ENCODE assay signal across 8 cellular contexts in the genomic region with DNA sequence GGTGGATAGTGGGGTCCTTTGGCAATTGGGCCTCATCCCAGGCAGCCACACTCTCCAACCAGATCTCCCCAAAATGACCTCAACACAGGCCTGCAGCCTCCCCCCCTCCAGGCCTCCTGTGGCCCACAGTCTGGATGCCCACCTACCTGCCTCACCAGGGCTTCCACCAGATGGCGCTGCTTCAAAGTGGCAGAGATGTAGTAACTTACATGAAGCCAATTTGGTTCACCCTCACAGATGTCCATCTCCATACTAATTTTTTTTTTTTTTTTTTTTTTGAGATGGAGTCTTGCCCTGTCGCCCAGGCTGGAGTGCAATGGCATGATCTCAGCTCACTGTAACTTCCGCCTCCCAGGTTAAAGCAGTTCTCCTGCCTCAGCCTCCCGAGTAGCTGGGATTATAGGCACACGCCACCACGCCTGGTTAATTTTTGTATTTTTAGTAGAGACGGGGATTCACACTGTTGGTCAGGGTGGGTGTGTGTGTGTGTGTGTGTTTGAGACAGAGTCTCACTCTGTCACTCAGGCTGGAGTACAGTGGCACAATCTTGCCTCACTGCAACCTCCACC. TPM values are rescaled to one million over a fixed set of nuclear protein-coding genes. Genes with fewer than 3 reads are reported as not detected.
DNase-seq lines count a peak whose midpoint lies in the region; ATAC-seq and TF ChIP-seq lines count a peak whose summit lies in the region.
"Not testable (repeated sequence)": the region's sequence is repeated elsewhere in the genome, so short reads cannot be mapped to it uniquely, and the experiment has no call there.

No MANE protein-coding gene starts in this region.

- not testable (repeated sequence) for H3K4me1 ChIP-seq in CD8-positive, alpha-beta memory T cell (ENCODE audit: insufficient read depth, low read length)

- H3K9me3 ChIP-seq in CD8-positive, alpha-beta memory T cell (ENCODE audit: low read length) = not testable (repeated sequence)

- H3K4me1 Mint-ChIP-seq in CD8-positive, alpha-beta memory T cell; natural killer cell treated with Interleukin-12 subunit alpha and Interleukin-12 subunit beta and Interleukin-15 and Interleukin-18, amount 100 ng/mL, for 72 hours (ENCODE audit: low read depth in 2 of 2): not testable (repeated sequence)

- peak overlapping the region in 1 of 8 donors; percentile 34 for H3K27ac Mint-ChIP-seq in CD8-positive, alpha-beta memory T cell
- H3K27ac Mint-ChIP-seq in natural killer cell treated with Interleukin-12 subunit alpha and Interleukin-12 subunit beta and Interleukin-15 and Interleukin-18, amount 100 ng/mL, for 72 hours = not testable (repeated sequence)

- not testable (repeated sequence) for H3K36me3 ChIP-seq in CD8-positive, alpha-beta memory T cell (ENCODE audit: insufficient read depth, low read length)

- H3K27ac ChIP-seq in CD8-positive, alpha-beta memory T cell (ENCODE audit: low read depth, low read length) = not testable (repeated sequence)

- H3K36me3 Mint-ChIP-seq in CD8-positive, alpha-beta memory T cell; natural killer cell treated with Interleukin-12 subunit alpha and Interleukin-12 subunit beta and Interleukin-15 and Interleukin-18, amount 100 ng/mL, for 72 hours: not testable (repeated sequence)

- TF ChIP-seq CTCF in HFF-Myc (IDR thresholded peaks at IDR 0.05; ENCODE audit: low read depth, low read length, missing control alignments) = peak; percentile 84
- TF ChIP-seq CTCF in foreskin fibroblast (IDR thresholded peaks at IDR 0.05; ENCODE audit: low read depth, low read length) = peak; percentile 84

- H3K4me3 ChIP-seq in CD8-positive, alpha-beta memory T cell (ENCODE audit: low read length); HFF-Myc (replicated peaks; ENCODE audit: low read depth, low read length); foreskin fibroblast (ENCODE audit: low read depth in 1 of 2, low read length in 2 of 2): not testable (repeated sequence)

- CTCF ChIA-PET in CD8-positive, alpha-beta memory T cell (lab: Charles Lee) = interaction anchor here (0.7 to 3.9 kb wide), 5 partner anchors 35 to 342 kb away, joined by 3 to 22 read pairs (median 4); no protein-coding TSS in a partner anchor

- H3K4me3 Mint-ChIP-seq in CD8-positive, alpha-beta memory T cell; natural killer cell treated with Interleukin-12 subunit alpha and Interleukin-12 subunit beta and Interleukin-15 and Interleukin-18, amount 100 ng/mL, for 72 hours: not testable (repeated sequence)

- peak; percentile 72 to 75 for ATAC-seq in natural killer cell treated with Interleukin-12 subunit alpha and Interleukin-12 subunit beta and Interleukin-15 and Interleukin-18, amount 100 ng/mL, for 72 hours

- not testable (repeated sequence) for H3K9me3 Mint-ChIP-seq in CD8-positive, alpha-beta memory T cell; natural killer cell treated with Interleukin-12 subunit alpha and Interleukin-12 subunit beta and Interleukin-15 and Interleukin-18, amount 100 ng/mL, for 72 hours

- peak; percentile 39 to 83 (median 68) for DNase-seq in CD8-positive, alpha-beta memory T cell
- DNase-seq in HFF-Myc (ENCODE audit: extremely low read depth, low read depth) (peak; percentile 45), NCI-H2171 treated with DMSO at 0.1 percent for 48 hours (lab: John Stamatoyannopoulos, UW) (peak; percentile 17), T1000 (lab: John Stamatoyannopoulos, UW) (peak; percentile 25), foreskin fibroblast (peak; percentile 45 to 81)
- peak; percentile 82 for DNase-seq in activated naive CD4-positive, alpha-beta T cell treated with anti-CD3 and anti-CD28 coated beads, Interleukin-2, amount 50 U/mL, for 16 hours
- peak; percentile 79 for DNase-seq in natural killer cell treated with Interleukin-12 subunit alpha and Interleukin-12 subunit beta and Interleukin-15 and Interleukin-18, amount 100 ng/mL, for 72 hours (ENCODE audit: low spot score)
- peak; percentile 44 to 82 for DNase-seq in stimulated activated CD8-positive, alpha-beta memory T cell treated with anti-CD3 and anti-CD28 coated beads, Interleukin-4, amount 100 ng/mL, for 4 hours (ENCODE audit: low read depth in 2 of 2, low spot score in 1 of 2)

- H3K27me3 Mint-ChIP-seq in CD8-positive, alpha-beta memory T cell; natural killer cell treated with Interleukin-12 subunit alpha and Interleukin-12 subunit beta and Interleukin-15 and Interleukin-18, amount 100 ng/mL, for 72 hours: not testable (repeated sequence)

- POLR2A ChIA-PET in CD8-positive, alpha-beta memory T cell (lab: Charles Lee) = not testable (repeated sequence)

- H3K27me3 ChIP-seq in CD8-positive, alpha-beta memory T cell (ENCODE audit: insufficient read depth, low read length, poor library complexity, severe bottlenecking) = not testable (repeated sequence)

RNA-seq across cellular contexts. Expression of a gene that starts 33.6 kb away (rescaled TPM):
- 1 to 10 TPM; 6.0 to 7.0 TPM for total RNA-seq in CD8-positive, alpha-beta memory T cell
- polyA plus RNA-seq in CD8-positive, alpha-beta memory T cell = 7.0 TPM
- total RNA-seq in natural killer cell treated with Interleukin-12 subunit alpha and Interleukin-12 subunit beta and Interleukin-15 and Interleukin-18, amount 100 ng/mL, for 72 hours = not detected

Comparison
In these comparisons a context has a peak if more than half of its experiments do, and no peak if none do; other contexts are left out.
1. DNase-seq: peak in every context shown above with its lines; median percentile 82 in activated naive CD4-positive, alpha-beta T cell treated with anti-CD3 and anti-CD28 coated beads, Interleukin-2, amount 50 U/mL, for 16 hours; 79 in natural killer cell treated with Interleukin-12 subunit alpha and Interleukin-12 subunit beta and Interleukin-15 and Interleukin-18, amount 100 ng/mL, for 72 hours; 68 in CD8-positive, alpha-beta memory T cell; 63 in foreskin fibroblast; 63 in stimulated activated CD8-positive, alpha-beta memory T cell treated with anti-CD3 and anti-CD28 coated beads, Interleukin-4, amount 100 ng/mL, for 4 hours; 45 in HFF-Myc; 25 in T1000; 17 in NCI-H2171 treated with DMSO at 0.1 percent for 48 hours.
2. RNA of a gene that starts 33.6 kb away (total RNA-seq): 6.0 to 7.0 TPM in CD8-positive, alpha-beta memory T cell; not detected in natural killer cell treated with Interleukin-12 subunit alpha and Interleukin-12 subunit beta and Interleukin-15 and Interleukin-18, amount 100 ng/mL, for 72 hours; every median in the first group is over 4 times any median in the second.